Comparison of ENCODE assay signal across 18 cellular contexts in genomic region chr19:10100163-10100785, GRCh38. TPM values are rescaled to one million over a fixed set of nuclear protein-coding genes. Genes with fewer than 3 reads are reported as not detected.
DNase-seq lines count a peak whose midpoint lies in the region; ATAC-seq and TF ChIP-seq lines count a peak whose summit lies in the region.
"Had no signal": no experiment of that assay in that cellular context is flagged by ENCODE, and none has a peak within 500 bp of the region (broad histone marks: within the 10 kb centered on the region; RNA-seq: fewer than 3 reads in every experiment).

No MANE protein-coding gene starts in this region.

- H3K36me3 ChIP-seq in spleen, result no peaks in the 10 kb centered on the region
- H3K36me3 ChIP-seq: ascending aorta, tibial artery had no signal

- H3K4me1 ChIP-seq in spleen, result peaks cover 11 to 95% (median 58%) of the 10 kb centered on the region in 6 donors

- WGBS in spleen, 5 donors, result 84 to 90% (median 88%) methylated on average over 5 of the region's 5 CpGs

- CTCF ChIA-PET in activated CD8-positive, alpha-beta T cell treated with anti-CD3 and anti-CD28 coated beads, Interleukin-2, amount 10 ng/mL, durations not matched to agents 7 days and 5 days (lab: Charles Lee), result interaction anchor here (0.8 to 6.2 kb wide), 4 partner anchors 9 to 150 kb away, joined by 3 to 135 read pairs (median 7); partner anchors contain the start of genes P2RY11 and PPAN

- TF ChIP-seq CTCF in spleen (IDR thresholded peaks at IDR 0.05 in 8 of 11, conservative IDR thresholded peaks at IDR 0.05 in 3 of 11), result no peak

- POLR2A ChIA-PET in activated CD8-positive, alpha-beta T cell treated with anti-CD3 and anti-CD28 coated beads, Interleukin-2, amount 10 ng/mL, durations not matched to agents 7 days and 5 days (lab: Charles Lee), result interaction anchor here (0.6 to 9.4 kb wide), 2 partner anchors 16 to 41 kb away, joined by 3 to 92 read pairs; partner anchors contain the start of gene EIF3G

- H3K27me3 Mint-ChIP-seq in activated T-cell treated with anti-CD3 and anti-CD28 coated beads, Interleukin-2, amount 50 U/mL, for 24 hours, result no peaks in the 10 kb centered on the region
- H3K27me3 Mint-ChIP-seq in activated T-cell treated with anti-CD3 and anti-CD28 coated beads, Interleukin-2, amount 50 U/mL, for 4 hours (ENCODE audit: low read depth), result no peaks in the 10 kb centered on the region
- H3K27me3 Mint-ChIP-seq in activated CD8-positive, alpha-beta T cell treated with anti-CD3 and anti-CD28 coated beads, Interleukin-2, amount 10 ng/mL, durations not matched to agents 7 days and 5 days (ENCODE audit: low read depth), result no peaks in the 10 kb centered on the region

- no peaks in the 10 kb centered on the region for H3K27me3 ChIP-seq in spleen (replicated peaks in 1 of 7)
- H3K27me3 ChIP-seq: ascending aorta, tibial artery had no signal

- H3K4me3 ChIP-seq in spleen, result no peak overlapping the region
- H3K4me3 ChIP-seq: ascending aorta, psoas muscle, SK-N-MC, tibial artery had no signal

- no peak for DNase-seq in activated T-cell treated with anti-CD3 and anti-CD28 coated beads, Interleukin-2, amount 50 U/mL, for 24 hours
- no peak for DNase-seq in activated T-cell treated with anti-CD3 and anti-CD28 coated beads, Interleukin-2, amount 50 U/mL, for 4 hours
- DNase-seq in activated CD8-positive, alpha-beta T cell treated with anti-CD3 and anti-CD28 coated beads, Interleukin-2, amount 10 ng/mL, durations not matched to agents 7 days and 5 days, result no peak
- peak; percentile 39 for DNase-seq in spleen
- DNase-seq: ACHN; GOT3; left colon; NCI-H146; NCI-H446; PC-3; stimulated activated CD4-positive, alpha-beta T cell treated with anti-CD3 and anti-CD28 coated beads, Interleukin-15, amount 100 ng/mL, for 24 hours; tibial artery had no signal

- H3K4me1 Mint-ChIP-seq in activated T-cell treated with anti-CD3 and anti-CD28 coated beads, Interleukin-2, amount 50 U/mL, for 24 hours (ENCODE audit: low read depth), result peaks cover 62% of the 10 kb centered on the region
- peaks cover 51% of the 10 kb centered on the region for H3K4me1 Mint-ChIP-seq in activated T-cell treated with anti-CD3 and anti-CD28 coated beads, Interleukin-2, amount 50 U/mL, for 4 hours (ENCODE audit: low read depth)
- peaks cover 64% of the 10 kb centered on the region for H3K4me1 Mint-ChIP-seq in activated CD8-positive, alpha-beta T cell treated with anti-CD3 and anti-CD28 coated beads, Interleukin-2, amount 10 ng/mL, durations not matched to agents 7 days and 5 days (ENCODE audit: low read depth)

- H3K27ac ChIP-seq in spleen, result peak overlapping the region in 3 of 8 donors; percentile 18 to 95 (median 93)
- H3K27ac ChIP-seq: ascending aorta, KMS-11, psoas muscle, SK-N-MC, tibial artery had no signal

- H3K36me3 Mint-ChIP-seq in activated T-cell treated with anti-CD3 and anti-CD28 coated beads, Interleukin-2, amount 50 U/mL, for 24 hours (ENCODE audit: low read depth), result peaks cover 12% of the 10 kb centered on the region
- no peaks in the 10 kb centered on the region for H3K36me3 Mint-ChIP-seq in activated T-cell treated with anti-CD3 and anti-CD28 coated beads, Interleukin-2, amount 50 U/mL, for 4 hours (ENCODE audit: insufficient read depth)
- H3K36me3 Mint-ChIP-seq in activated CD8-positive, alpha-beta T cell treated with anti-CD3 and anti-CD28 coated beads, Interleukin-2, amount 10 ng/mL, durations not matched to agents 7 days and 5 days (ENCODE audit: low read depth), result no peaks in the 10 kb centered on the region

- intact Hi-C loops in spleen (cut with DNase I; ENCODE audit: low total_unique reads), result no loop called here

- peaks cover 0 to 3% (median 0%) of the 10 kb centered on the region in 8 donors for H3K9me3 ChIP-seq in spleen
- H3K9me3 ChIP-seq: ascending aorta, psoas muscle, tibial artery had no signal

- ATAC-seq in activated T-cell treated with anti-CD3 and anti-CD28 coated beads, Interleukin-2, amount 50 U/mL, for 4 hours, result no peak
- ATAC-seq in activated CD8-positive, alpha-beta T cell treated with anti-CD3 and anti-CD28 coated beads, Interleukin-2, amount 10 ng/mL, durations not matched to agents 7 days and 5 days, result no peak
- no peak for ATAC-seq in HG02588 (IDR thresholded peaks at IDR 0.05; ENCODE audit: unreplicated experiment)
- no peak for ATAC-seq in HG03442 (IDR thresholded peaks at IDR 0.05; ENCODE audit: unreplicated experiment)
- ATAC-seq: left colon, PC-3, psoas muscle had no signal

- H3K9me3 Mint-ChIP-seq in activated T-cell treated with anti-CD3 and anti-CD28 coated beads, Interleukin-2, amount 50 U/mL, for 24 hours, result no peaks in the 10 kb centered on the region
- H3K9me3 Mint-ChIP-seq in activated T-cell treated with anti-CD3 and anti-CD28 coated beads, Interleukin-2, amount 50 U/mL, for 4 hours, result no peaks in the 10 kb centered on the region
- H3K9me3 Mint-ChIP-seq in activated CD8-positive, alpha-beta T cell treated with anti-CD3 and anti-CD28 coated beads, Interleukin-2, amount 10 ng/mL, durations not matched to agents 7 days and 5 days (ENCODE audit: insufficient read depth), result no peaks in the 10 kb centered on the region

- H3K27ac Mint-ChIP-seq in activated T-cell treated with anti-CD3 and anti-CD28 coated beads, Interleukin-2, amount 50 U/mL, for 24 hours, result peak overlapping the region; percentile 79
- peak overlapping the region; percentile 57 for H3K27ac Mint-ChIP-seq in activated CD8-positive, alpha-beta T cell treated with anti-CD3 and anti-CD28 coated beads, Interleukin-2, amount 10 ng/mL, durations not matched to agents 7 days and 5 days

- no peak overlapping the region for H3K4me3 Mint-ChIP-seq in activated T-cell treated with anti-CD3 and anti-CD28 coated beads, Interleukin-2, amount 50 U/mL, for 24 hours
- no peak overlapping the region for H3K4me3 Mint-ChIP-seq in activated T-cell treated with anti-CD3 and anti-CD28 coated beads, Interleukin-2, amount 50 U/mL, for 4 hours
- no peak overlapping the region for H3K4me3 Mint-ChIP-seq in activated CD8-positive, alpha-beta T cell treated with anti-CD3 and anti-CD28 coated beads, Interleukin-2, amount 10 ng/mL, durations not matched to agents 7 days and 5 days

- TF ChIP-seq POLR2A in spleen (IDR thresholded peaks at IDR 0.05), result no peak

RNA-seq across cellular contexts. Expression of gene ANGPTL6, which starts 2.2 kb away (rescaled TPM):
- total RNA-seq in activated T-cell treated with anti-CD3 and anti-CD28 coated beads, Interleukin-2, amount 50 U/mL, for 4 hours, result 10 to 100 TPM in 1 of 3 donors, 1 to 10 TPM in 2; 9.2 to 11.0 (median 9.2) TPM
- total RNA-seq in activated CD8-positive, alpha-beta T cell treated with anti-CD3 and anti-CD28 coated beads, Interleukin-2, amount 10 ng/mL, durations not matched to agents 7 days and 5 days, result 1 to 10 TPM; 3.7 to 3.9 TPM
- total RNA-seq in spleen, result 1 to 10 TPM; 1.4 to 4.8 (median 3.4) TPM
- 10 to 100 TPM; 10.6 to 18.4 (median 12.6) TPM for polyA plus RNA-seq in spleen
- total RNA-seq: ascending aorta, psoas muscle had no signal

RNA-seq across cellular contexts. Expression of gene PPAN, which starts 5.9 kb away (rescaled TPM):
- 100 to 1,000 TPM; 479 to 497 (median 489) TPM for total RNA-seq in activated T-cell treated with anti-CD3 and anti-CD28 coated beads, Interleukin-2, amount 50 U/mL, for 4 hours
- total RNA-seq in activated CD8-positive, alpha-beta T cell treated with anti-CD3 and anti-CD28 coated beads, Interleukin-2, amount 10 ng/mL, durations not matched to agents 7 days and 5 days, result 100 to 1,000 TPM; 107 to 121 TPM
- 10 to 100 TPM; 26.8 to 52.1 (median 40.9) TPM for total RNA-seq in spleen
- 10 to 100 TPM; 46.1 to 90.2 (median 60.3) TPM for polyA plus RNA-seq in spleen
- total RNA-seq: ascending aorta had no signal

RNA-seq across cellular contexts. Expression of gene P2RY11, which starts 11.2 kb away (rescaled TPM):
- 10 to 100 TPM; 74.8 to 87.5 (median 82.6) TPM for total RNA-seq in activated T-cell treated with anti-CD3 and anti-CD28 coated beads, Interleukin-2, amount 50 U/mL, for 4 hours
- total RNA-seq in activated CD8-positive, alpha-beta T cell treated with anti-CD3 and anti-CD28 coated beads, Interleukin-2, amount 10 ng/mL, durations not matched to agents 7 days and 5 days, result 10 to 100 TPM; 50.4 to 53.6 TPM
- 10 to 100 TPM; 10.9 to 24.2 (median 18.2) TPM for total RNA-seq in spleen
- polyA plus RNA-seq in spleen, result 10 to 100 TPM in 2 of 3 donors, 1 to 10 TPM in 1; 7.9 to 18.2 (median 14.7) TPM

RNA-seq across cellular contexts. Expression of gene SHFL, which starts 14.2 kb away (rescaled TPM):
- total RNA-seq in activated T-cell treated with anti-CD3 and anti-CD28 coated beads, Interleukin-2, amount 50 U/mL, for 4 hours, result 10 to 100 TPM; 20.1 to 26.8 (median 26.2) TPM
- 10 to 100 TPM; 81.2 to 89.5 TPM for total RNA-seq in activated CD8-positive, alpha-beta T cell treated with anti-CD3 and anti-CD28 coated beads, Interleukin-2, amount 10 ng/mL, durations not matched to agents 7 days and 5 days
- total RNA-seq in spleen, result 10 to 100 TPM; 52.2 to 65.6 (median 57.8) TPM
- 10 to 100 TPM; 33.0 to 55.8 (median 42.6) TPM for polyA plus RNA-seq in spleen

RNA-seq across cellular contexts. Expression of gene EIF3G, which starts 19.4 kb away (rescaled TPM):
- total RNA-seq in activated T-cell treated with anti-CD3 and anti-CD28 coated beads, Interleukin-2, amount 50 U/mL, for 4 hours, result 100 to 1,000 TPM; 503 to 538 (median 523) TPM
- total RNA-seq in activated CD8-positive, alpha-beta T cell treated with anti-CD3 and anti-CD28 coated beads, Interleukin-2, amount 10 ng/mL, durations not matched to agents 7 days and 5 days, result 100 to 1,000 TPM; 229 to 241 TPM
- 100 to 1,000 TPM; 165 to 209 (median 194) TPM for total RNA-seq in spleen
- 100 to 1,000 TPM; 200 to 262 (median 213) TPM for polyA plus RNA-seq in spleen
